8 cellular contexts compared by ENCODE assay signal in genomic region chr4:118629697-118630096, GRCh38. TPM values are rescaled to one million over a fixed set of nuclear protein-coding genes. Genes with fewer than 3 reads are reported as not detected.
DNase-seq lines count a peak whose midpoint lies in the region; ATAC-seq and TF ChIP-seq lines count a peak whose summit lies in the region.
"Not testable (repeated sequence)": the region's sequence is repeated elsewhere in the genome, so short reads cannot be mapped to it uniquely, and the experiment has no call there.

No MANE protein-coding gene starts in this region.

- 41 to 54% methylated on average over 2 of the region's 2 CpGs for WGBS in GM23248 (ENCODE audit: low coverage in 1 of 2, low lambda C conversion rate in 2 of 2, missing lambda C conversion rate in 2 of 2), 2 experiments
- WGBS in SK-N-SH (ENCODE audit: low lambda C conversion rate): 80% methylated on average over 1 of the region's 2 CpGs

- DNase-seq in A673 (ENCODE audit: low spot score): peak; percentile 41
- peak; percentile 71 for DNase-seq in GM23248
- peak; percentile 42 for DNase-seq in MG63
- not testable (repeated sequence) for DNase-seq in SK-N-SH; osteocyte (ENCODE audit: extremely low spot score, unreplicated experiment)
- peak; percentile 16 for DNase-seq in dedifferentiated amniotic fluid mesenchymal stem cell (ENCODE audit: extremely low spot score)
- peak; percentile 12 to 49 for DNase-seq in foreskin keratinocyte

- H3K9ac ChIP-seq in GM23248, SK-N-SH: not testable (repeated sequence)

- H3K27me3 Mint-ChIP-seq in activated T-helper 17 cell treated with anti-CD3 and anti-CD28 coated beads, Interleukin-2, amount 50 U/mL, for 72 hours; osteocyte (ENCODE audit: unreplicated experiment): not testable (repeated sequence)

- H3K79me2 ChIP-seq in GM23248 (ENCODE audit: insufficient read depth); SK-N-SH (ENCODE audit: insufficient read depth): not testable (repeated sequence)

- not testable (repeated sequence) for H3F3A ChIP-seq in GM23248 (ENCODE audit: insufficient read depth); SK-N-SH (replicated peaks; ENCODE audit: insufficient read depth)

- peak overlapping the region; percentile 42 for H3K27ac Mint-ChIP-seq in activated T-helper 17 cell treated with anti-CD3 and anti-CD28 coated beads, Interleukin-2, amount 50 U/mL, for 72 hours
- H3K27ac Mint-ChIP-seq in osteocyte (ENCODE audit: unreplicated experiment): not testable (repeated sequence)

- not testable (repeated sequence) for H3K4me1 Mint-ChIP-seq in activated T-helper 17 cell treated with anti-CD3 and anti-CD28 coated beads, Interleukin-2, amount 50 U/mL, for 72 hours; osteocyte (ENCODE audit: unreplicated experiment)

- not testable (repeated sequence) for H3K36me3 ChIP-seq in A673 (ENCODE audit: insufficient read depth, low read length, poor library complexity, severe bottlenecking); GM23248 (ENCODE audit: low read depth); MG63; SK-N-SH (replicated peaks in 1 of 2; ENCODE audit: control insufficient read depth in 1 of 2, insufficient read depth in 2 of 2, low read length in 1 of 2)

- not testable (repeated sequence) for BruUV-seq in A673 (replicated peaks; lab: Mats Ljungman, UMichigan)

- not testable (repeated sequence) for H3K4me2 ChIP-seq in GM23248 (ENCODE audit: unreplicated experiment); SK-N-SH

- POLR2A ChIA-PET in A673 (lab: Charles Lee; ENCODE audit: low non-redundant PET); SK-N-SH (lab: Yijun Ruan, JAX): not testable (repeated sequence)

- not testable (repeated sequence) for TF ChIP-seq CTCF in A673 (conservative IDR thresholded peaks at IDR 0.05; ENCODE audit: low read depth, low read length)
- TF ChIP-seq CTCF in SK-N-SH (IDR thresholded peaks at IDR 0.05) (peak; percentile 52), foreskin keratinocyte (conservative IDR thresholded peaks at IDR 0.05) (peak; percentile 65), osteocyte (IDR thresholded peaks at IDR 0.05) (peak; percentile 12)

- H3K4me3 ChIP-seq in A673 (ENCODE audit: low read depth, low read length, poor library complexity, severe bottlenecking); GM23248; MG63; SK-N-SH (ENCODE audit: low read depth in 2 of 2, low read length in 1 of 2): not testable (repeated sequence)

- intact Hi-C loops in A673 (cut with micrococcal nuclease; ENCODE audit: unreplicated experiment): not testable (repeated sequence)

- H3K9me3 Mint-ChIP-seq in activated T-helper 17 cell treated with anti-CD3 and anti-CD28 coated beads, Interleukin-2, amount 50 U/mL, for 72 hours; osteocyte (ENCODE audit: unreplicated experiment): not testable (repeated sequence)

- H3K27ac ChIP-seq in A673 (ENCODE audit: low read depth, low read length, poor library complexity, severe bottlenecking); GM23248; SK-N-SH (ENCODE audit: low read depth in 2 of 2, low read length in 1 of 2); foreskin keratinocyte: not testable (repeated sequence)

- not testable (repeated sequence) for H3K4me3 Mint-ChIP-seq in activated T-helper 17 cell treated with anti-CD3 and anti-CD28 coated beads, Interleukin-2, amount 50 U/mL, for 72 hours; osteocyte (ENCODE audit: unreplicated experiment)

- not testable (repeated sequence) for H2AFZ ChIP-seq in GM23248; SK-N-SH (ENCODE audit: low read depth)

- TF ChIP-seq EP300 in SK-N-SH (IDR thresholded peaks at IDR 0.05; ENCODE audit: borderline replicate concordance in 1 of 2, low read depth in 1 of 2, low read length in 1 of 2): not testable (repeated sequence)

- H4K20me1 ChIP-seq in GM23248 (ENCODE audit: insufficient read depth); SK-N-SH (ENCODE audit: insufficient read depth): not testable (repeated sequence)

- not testable (repeated sequence) for H3K4me1 ChIP-seq in A673 (ENCODE audit: insufficient read depth, low read length, poor library complexity, severe bottlenecking); GM23248 (ENCODE audit: insufficient read depth); SK-N-SH (ENCODE audit: control insufficient read depth in 1 of 2, insufficient read depth in 2 of 2, low read depth in 1 of 2, low read length in 1 of 2); foreskin keratinocyte

- H3K36me3 Mint-ChIP-seq in activated T-helper 17 cell treated with anti-CD3 and anti-CD28 coated beads, Interleukin-2, amount 50 U/mL, for 72 hours (ENCODE audit: low read depth): peaks cover 56% of the 10 kb centered on the region
- not testable (repeated sequence) for H3K36me3 Mint-ChIP-seq in osteocyte (ENCODE audit: unreplicated experiment)

- not testable (repeated sequence) for H3K27me3 ChIP-seq in A673 (replicated peaks; ENCODE audit: insufficient read depth, low read depth, low read length, poor library complexity); GM23248 (replicated peaks; ENCODE audit: insufficient read depth); MG63; SK-N-SH (ENCODE audit: insufficient read depth); foreskin keratinocyte

- CTCF ChIA-PET in A673 (lab: Charles Lee); SK-N-SH (lab: Yijun Ruan, JAX): not testable (repeated sequence)

- in situ Hi-C loops in GM23248 (cut with MboI): not testable (repeated sequence)

- not testable (repeated sequence) for ATAC-seq in activated T-helper 17 cell treated with anti-CD3 and anti-CD28 coated beads, Interleukin-2, amount 50 U/mL, for 72 hours (replicated peaks); foreskin keratinocyte

- H3K9me2 ChIP-seq in GM23248 (ENCODE audit: insufficient read depth); SK-N-SH: not testable (repeated sequence)

- not testable (repeated sequence) for TF ChIP-seq RAD21 in SK-N-SH (IDR thresholded peaks at IDR 0.05; ENCODE audit: low read length)

- not testable (repeated sequence) for H3K9me3 ChIP-seq in A673 (ENCODE audit: low read depth, low read length, poor library complexity, severe bottlenecking); GM23248 (ENCODE audit: low read depth); MG63; SK-N-SH

TF ChIP-seq in SK-N-SH, 30 proteins besides CTCF, POLR2A, EP300 and RAD21:
- TF ChIP-seq GABPA (IDR thresholded peaks at IDR 0.05; ENCODE audit: low read depth) (peak; percentile 37; the same call in 1 of the 2 replicates), FOSL2 (IDR thresholded peaks at IDR 0.05; ENCODE audit: borderline replicate concordance, low read depth) (peak; percentile 18; the same call in 1 of the 2 replicates), MAX (IDR thresholded peaks at IDR 0.05; ENCODE audit: low read depth) (0 out of 2 replicates have a peak, but pooled peaks have one; percentile 40)
TF ChIP-seq in SK-N-SH: peak in this region for 3; not testable (repeated sequence) for 27.

RNA-seq across cellular contexts. Expression of gene METTL14, which starts 55.5 kb away (rescaled TPM):
- 51.6 and 57.6 TPM in 2 replicates for total RNA-seq in A673 (2021)
- 8.9 and 21.9 TPM in 2 replicates for total RNA-seq in GM23248 (2014; rRNA removed; shearing (Covaris generic))
- polyA plus RNA-seq in GM23248 (2016; fragmentation: Nextera tagmentation; extraction: Ambion mirVana): 38.9 and 41.4 TPM in 2 replicates
- total RNA-seq in MG63 (2014; rRNA removed; shearing (Covaris generic); ENCODE audit: low replicate concordance): 8.3 and 14.6 TPM in 2 replicates
- polyA plus RNA-seq in SK-N-SH (2012; rRNA removed): 11.0 and 16.3 TPM in 2 replicates
- 19.7 and 26.7 TPM in 2 replicates for polyA plus RNA-seq in SK-N-SH (2012; cell fraction: cytosol; rRNA removed)
- 5.0 and 13.5 TPM in 2 replicates for polyA plus RNA-seq in SK-N-SH (2012; cell fraction: nucleus; rRNA removed)
- total RNA-seq in activated T-helper 17 cell treated with anti-CD3 and anti-CD28 coated beads, Interleukin-2, amount 50 U/mL, for 72 hours: 10 to 100 TPM; 44.2 to 59.9 TPM
- 21.8 and 27.4 TPM in 2 replicates for total RNA-seq in foreskin keratinocyte
- polyA plus RNA-seq in foreskin keratinocyte: 5.6 and 7.6 TPM in 2 replicates
- 52.0 and 54.5 TPM in 2 replicates for total RNA-seq in osteocyte
